18 cellular contexts compared by ENCODE assay signal in the genomic region with DNA sequence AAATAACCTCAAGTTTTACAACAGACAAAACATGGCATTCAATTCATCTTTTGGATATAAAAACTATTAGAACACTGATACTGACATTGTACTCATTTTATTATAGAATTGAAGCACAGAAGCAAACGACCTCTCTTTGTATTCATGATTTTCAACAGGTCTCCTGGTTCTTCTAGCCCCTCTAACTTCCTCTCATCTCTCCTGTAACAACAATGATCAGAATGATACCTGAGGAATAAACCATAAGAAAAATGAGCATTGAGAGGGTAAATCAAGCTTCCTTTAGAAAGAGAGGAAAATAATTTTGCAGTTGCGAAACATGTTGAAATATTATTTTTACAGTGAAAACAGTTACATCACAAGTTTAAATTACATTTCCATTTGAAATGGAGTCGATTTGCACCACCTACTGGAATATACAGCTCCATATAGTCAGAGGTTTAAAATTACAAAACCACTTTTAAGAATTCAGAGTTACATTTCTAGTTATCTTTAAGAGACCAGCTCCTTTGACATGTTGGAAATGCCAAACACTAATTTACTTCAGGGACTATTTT. TPM values are rescaled to one million over a fixed set of nuclear protein-coding genes. Genes with fewer than 3 reads are reported as not detected.
A peak's percentile ranks its signal among the peaks of the same experiment; 100 is the strongest.
DNase-seq lines count a peak whose midpoint lies in the region; ATAC-seq and TF ChIP-seq lines count a peak whose summit lies in the region.
"Had no signal": no experiment of that assay in that cellular context is flagged by ENCODE, and none has a peak within 500 bp of the region (broad histone marks: within the 10 kb centered on the region; RNA-seq: fewer than 3 reads in every experiment).

No MANE protein-coding gene starts in this region.

- no peak overlapping the region for H2AFZ ChIP-seq in PC-3 (ENCODE audit: low read length)

- no peak overlapping the region for H3K9ac ChIP-seq in PC-3 (ENCODE audit: low read length)

- intact Hi-C loops in PC-3 (cut with micrococcal nuclease) = loop anchor here (2.0 kb wide), 1 partner anchor 70 kb away; no protein-coding TSS in a partner anchor

- BruUV-seq in PC-3 (replicated peaks; lab: Mats Ljungman, UMichigan) = no TSS peak

- peaks cover 12% of the 10 kb centered on the region for H3K4me1 Mint-ChIP-seq in mesothelial cell of epicardium
- H3K4me1 Mint-ChIP-seq: naive thymus-derived CD4-positive, alpha-beta T cell had no signal

- no peak overlapping the region for H3K27ac Mint-ChIP-seq in mesothelial cell of epicardium
- H3K27ac Mint-ChIP-seq: naive thymus-derived CD4-positive, alpha-beta T cell had no signal

- H3K4me2 ChIP-seq in PC-3 (ENCODE audit: low read length) = no peak overlapping the region

- peak; percentile 26 for DNase-seq in SIG-M5 treated with dmso at 0.1 percent for 504 hours (lab: John Stamatoyannopoulos, UW; ENCODE audit: unreplicated experiment)
- DNase-seq in SIG-M5 (lab: John Stamatoyannopoulos, UW) = no peak
- peak; percentile 37 for DNase-seq in PC-3
- peak; percentile 13 for DNase-seq in epithelial cell of esophagus (ENCODE audit: low read depth)
- DNase-seq in activated CD8-positive, alpha-beta memory T cell treated with anti-CD3 and anti-CD28 coated beads, Interleukin-2, amount 50 U/mL, for 4 hours = no peak
- DNase-seq in mesothelial cell of epicardium (ENCODE audit: low spot score in 2 of 2, unreplicated experiment in 2 of 2) = no peak
- no peak for DNase-seq in NCI-H82 (lab: John Stamatoyannopoulos, UW)
- DNase-seq: activated CD4-positive, CD25-positive, alpha-beta regulatory T cell; activated T-cell treated with anti-CD3 and anti-CD28 coated beads, Interleukin-2, amount 50 U/mL, for 1 hour; gastrocnemius medialis; kidney glomerular epithelial cell; naive thymus-derived CD4-positive, alpha-beta T cell; NCI-H1092 treated with DMSO at 0.1 percent for 48 hours; tibial artery had no signal

- TF ChIP-seq CTCF in PC-3 (conservative IDR thresholded peaks at IDR 0.05; ENCODE audit: low read depth, low read length) (peak; percentile 54), epithelial cell of esophagus (IDR thresholded peaks at IDR 0.05; ENCODE audit: insufficient read depth, low read depth, low read length, missing control alignments) (peak; percentile 9), mesothelial cell of epicardium (IDR thresholded peaks at IDR 0.05; ENCODE audit: unreplicated experiment) (no peak)

- peaks cover 5% of the 10 kb centered on the region for H3K4me1 ChIP-seq in PC-3 (ENCODE audit: insufficient read depth, low read length)
- H3K4me1 ChIP-seq: breast epithelium, gastrocnemius medialis, tibial artery had no signal

- H3K9me3 ChIP-seq in PC-3 (ENCODE audit: low read length) = no peaks in the 10 kb centered on the region
- H3K9me3 ChIP-seq: breast epithelium, gastrocnemius medialis, tibial artery had no signal

- H3K36me3 Mint-ChIP-seq in mesothelial cell of epicardium = no peaks in the 10 kb centered on the region

- H3K4me3 ChIP-seq in PC-3 (ENCODE audit: low read length) = no peak overlapping the region
- H3K4me3 ChIP-seq in epithelial cell of esophagus (ENCODE audit: low read length) = no peak overlapping the region
- H3K4me3 ChIP-seq: breast epithelium, gastrocnemius medialis, SK-N-MC, tibial artery had no signal

- no peak overlapping the region for H3K4me3 Mint-ChIP-seq in mesothelial cell of epicardium
- H3K4me3 Mint-ChIP-seq: naive thymus-derived CD4-positive, alpha-beta T cell had no signal

- no peaks in the 10 kb centered on the region for H3K27me3 Mint-ChIP-seq in mesothelial cell of epicardium (ENCODE audit: low read depth)

- no peaks in the 10 kb centered on the region for H4K20me1 ChIP-seq in PC-3 (ENCODE audit: low read length)

- no peaks in the 10 kb centered on the region for H3K79me2 ChIP-seq in PC-3 (ENCODE audit: low read length)

- H3F3A ChIP-seq in PC-3 (ENCODE audit: low read length, unreplicated experiment) = no peaks in the 10 kb centered on the region

- POLR2A ChIA-PET in PC-3 (lab: Charles Lee; ENCODE audit: unreplicated experiment) = no interaction called here

- no peak for ATAC-seq in PC-3
- ATAC-seq in GM19035 (IDR thresholded peaks at IDR 0.05; ENCODE audit: unreplicated experiment) = no peak
- ATAC-seq: gastrocnemius medialis; naive thymus-derived CD4-positive, alpha-beta T cell had no signal

- CTCF ChIA-PET in PC-3 (lab: Charles Lee) = interaction anchor here (0.5 to 0.7 kb wide), 2 partner anchors 41 to 175 kb away, joined by 3 to 4 read pairs; no protein-coding TSS in a partner anchor

- H3K9me2 ChIP-seq in PC-3 (replicated peaks; ENCODE audit: low read length) = no peaks in the 10 kb centered on the region

- no peaks in the 10 kb centered on the region for H3K36me3 ChIP-seq in PC-3 (ENCODE audit: low read depth, low read length)
- H3K36me3 ChIP-seq: breast epithelium, gastrocnemius medialis, tibial artery had no signal

- peaks cover 4% of the 10 kb centered on the region for H3K9me3 Mint-ChIP-seq in mesothelial cell of epicardium

- no peaks in the 10 kb centered on the region for H3K27me3 ChIP-seq in PC-3 (ENCODE audit: low read length)
- H3K27me3 ChIP-seq: breast epithelium, gastrocnemius medialis, tibial artery had no signal

- H3K27ac ChIP-seq in PC-3 (ENCODE audit: low read length) = no peak overlapping the region
- H3K27ac ChIP-seq: breast epithelium, gastrocnemius medialis, SK-N-MC, tibial artery had no signal

RNA-seq across cellular contexts. Expression of a gene that starts 17.5 kb away (rescaled TPM):
- total RNA-seq in PC-3 (2014; rRNA removed) (not detected in 2 replicates), mesothelial cell of epicardium (not detected in 3 replicates)
- total RNA-seq: breast epithelium; gastrocnemius medialis; naive thymus-derived CD4-positive, alpha-beta T cell; NCI-H460 had no signal

RNA-seq across cellular contexts. Expression of a gene that starts 19.1 kb away (rescaled TPM):
- total RNA-seq in PC-3 (2014; rRNA removed) (16.0 and 17.7 TPM in 2 replicates), mesothelial cell of epicardium (45.9 to 49.7 TPM (median 48.0 TPM) in 3 replicates)

Comparison
In these comparisons a context has a peak if more than half of its experiments do, and no peak if none do; other contexts are left out.
1. DNase-seq: peak in SIG-M5 treated with dmso at 0.1 percent for 504 hours (single experiment), PC-3 (single experiment) and epithelial cell of esophagus (single experiment); none in SIG-M5 (single experiment), activated CD8-positive, alpha-beta memory T cell treated with anti-CD3 and anti-CD28 coated beads, Interleukin-2, amount 50 U/mL, for 4 hours (single experiment), mesothelial cell of epicardium (0 of 2) and NCI-H82 (single experiment).